In the genomic region with DNA sequence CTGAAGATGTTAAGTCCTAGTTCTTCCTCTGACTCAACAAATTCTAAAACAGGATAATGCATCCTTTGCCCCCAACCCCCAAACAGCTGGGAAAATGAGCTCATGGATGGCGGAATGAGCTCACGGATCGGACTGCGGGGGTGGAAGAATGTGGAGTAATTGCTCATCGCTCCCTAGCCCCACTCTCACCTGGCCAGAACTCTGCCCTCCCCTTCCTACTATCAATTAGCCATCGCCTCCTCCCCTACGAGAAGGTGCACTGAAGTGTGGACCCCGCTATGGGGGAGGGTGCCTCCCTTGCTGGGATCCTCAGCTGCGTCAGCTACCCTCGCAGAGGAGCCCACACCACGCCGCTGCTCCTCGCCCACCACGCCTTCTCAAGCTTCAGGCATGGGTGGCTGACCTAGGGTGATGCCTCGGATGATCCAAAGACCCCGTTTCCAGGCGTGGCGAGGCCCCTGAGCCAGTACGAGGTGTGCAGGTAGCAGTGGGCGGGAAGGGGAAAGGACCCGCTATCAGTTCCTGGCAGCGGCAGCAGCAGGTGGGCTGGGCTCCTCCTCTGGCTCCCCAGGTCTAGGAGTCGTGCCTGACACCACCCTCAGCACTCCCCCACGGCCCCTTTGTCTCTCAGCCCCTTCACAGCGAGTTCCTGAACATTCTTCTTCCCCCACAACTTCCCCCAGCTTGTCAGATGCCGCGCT, we compare ENCODE assay signal across 8 cellular contexts.
DNase-seq lines count a peak whose midpoint lies in the region; ATAC-seq lines count a peak whose summit lies in the region.

No MANE protein-coding gene starts in this region.

- intact Hi-C loops in activated T-helper 2 cell treated with anti-CD3 and anti-CD28 coated beads, Interferon-gamma antibody, Interleukin-2, Interleukin-4, amounts not matched to agents 10 μg/mL and 5 μg/mL and 100 μg/mL, durations not matched to agents 14 hours and 24 hours and 36 hours (cut with micrococcal nuclease): no loop called here

- H3K4me3 Mint-ChIP-seq in T-helper 2 cell treated with Interferon-gamma antibody and Interleukin-4, amounts not matched to agents 5 μg/mL and 100 μg/mL, for 36 hours: peak overlapping the region; percentile 75
- H3K4me3 Mint-ChIP-seq in activated T-helper 2 cell treated with anti-CD3 and anti-CD28 coated beads, Interferon-gamma antibody, Interleukin-2, Interleukin-4, amounts not matched to agents 10 μg/mL and 5 μg/mL and 100 μg/mL, durations not matched to agents 14 hours and 24 hours and 36 hours (ENCODE audit: low read depth): peak overlapping the region; percentile 63
- H3K4me3 Mint-ChIP-seq in stimulated activated memory B cell treated with anti-CD40 and anti-IgM and Interleukin-4, amounts not matched to agents 10 μg/mL and 1 μg/mL and 100 μg/mL, for 72 hours: peak overlapping the region; percentile 66

- peak overlapping the region; percentile 49 for H3K27ac Mint-ChIP-seq in T-helper 2 cell treated with Interferon-gamma antibody and Interleukin-4, amounts not matched to agents 5 μg/mL and 100 μg/mL, for 36 hours
- H3K27ac Mint-ChIP-seq in activated T-helper 2 cell treated with anti-CD3 and anti-CD28 coated beads, Interferon-gamma antibody, Interleukin-2, Interleukin-4, amounts not matched to agents 10 μg/mL and 5 μg/mL and 100 μg/mL, durations not matched to agents 14 hours and 24 hours and 36 hours: peak overlapping the region; percentile 42
- peak overlapping the region; percentile 75 for H3K27ac Mint-ChIP-seq in stimulated activated memory B cell treated with anti-CD40 and anti-IgM and Interleukin-4, amounts not matched to agents 10 μg/mL and 1 μg/mL and 100 μg/mL, for 72 hours

- peak overlapping the region; percentile 90 for H3K4me3 ChIP-seq in iPS-18a (ENCODE audit: low read length)

- no peak for DNase-seq in T-helper 2 cell treated with Interferon-gamma antibody and Interleukin-4, amounts not matched to agents 5 μg/mL and 100 μg/mL, for 36 hours (ENCODE audit: low spot score)
- no peak for DNase-seq in T-helper 2 cell
- DNase-seq in activated T-helper 2 cell treated with anti-CD3 and anti-CD28 coated beads, Interferon-gamma antibody, Interleukin-2, Interleukin-4, amounts not matched to agents 10 μg/mL and 5 μg/mL and 100 μg/mL, durations not matched to agents 14 hours and 24 hours and 36 hours (ENCODE audit: low spot score): no peak

- ATAC-seq in stimulated activated memory B cell treated with anti-CD40 and anti-IgM and Interleukin-4, amounts not matched to agents 10 μg/mL and 1 μg/mL and 100 μg/mL, for 72 hours: peak; percentile 5
- ATAC-seq in HG02763 (IDR thresholded peaks at IDR 0.05; ENCODE audit: unreplicated experiment) (no peak), GM18520 (IDR thresholded peaks at IDR 0.05; ENCODE audit: unreplicated experiment) (no peak), HG03442 (IDR thresholded peaks at IDR 0.05; ENCODE audit: unreplicated experiment) (no peak)

- H3K4me1 Mint-ChIP-seq in T-helper 2 cell treated with Interferon-gamma antibody and Interleukin-4, amounts not matched to agents 5 μg/mL and 100 μg/mL, for 36 hours (ENCODE audit: low read depth): peaks cover 9% of the 10 kb centered on the region
- peaks cover 19% of the 10 kb centered on the region for H3K4me1 Mint-ChIP-seq in activated T-helper 2 cell treated with anti-CD3 and anti-CD28 coated beads, Interferon-gamma antibody, Interleukin-2, Interleukin-4, amounts not matched to agents 10 μg/mL and 5 μg/mL and 100 μg/mL, durations not matched to agents 14 hours and 24 hours and 36 hours (ENCODE audit: low read depth)
- peaks cover 24% of the 10 kb centered on the region for H3K4me1 Mint-ChIP-seq in stimulated activated memory B cell treated with anti-CD40 and anti-IgM and Interleukin-4, amounts not matched to agents 10 μg/mL and 1 μg/mL and 100 μg/mL, for 72 hours

- no peaks in the 10 kb centered on the region for H3K27me3 Mint-ChIP-seq in T-helper 2 cell treated with Interferon-gamma antibody and Interleukin-4, amounts not matched to agents 5 μg/mL and 100 μg/mL, for 36 hours (ENCODE audit: low read depth)
- H3K27me3 Mint-ChIP-seq in activated T-helper 2 cell treated with anti-CD3 and anti-CD28 coated beads, Interferon-gamma antibody, Interleukin-2, Interleukin-4, amounts not matched to agents 10 μg/mL and 5 μg/mL and 100 μg/mL, durations not matched to agents 14 hours and 24 hours and 36 hours (ENCODE audit: low read depth): no peaks in the 10 kb centered on the region
- no peaks in the 10 kb centered on the region for H3K27me3 Mint-ChIP-seq in stimulated activated memory B cell treated with anti-CD40 and anti-IgM and Interleukin-4, amounts not matched to agents 10 μg/mL and 1 μg/mL and 100 μg/mL, for 72 hours

- peaks cover 29% of the 10 kb centered on the region for H3K36me3 ChIP-seq in iPS-18a (ENCODE audit: control insufficient read depth, low read depth, low read length)

- H3K4me1 ChIP-seq in iPS-18a (ENCODE audit: control insufficient read depth, low read depth, low read length): peaks cover 20% of the 10 kb centered on the region

- H3K9me3 ChIP-seq in iPS-18a (ENCODE audit: control insufficient read depth, low read depth, low read length): no peaks in the 10 kb centered on the region

- H3K9ac ChIP-seq in iPS-18a (ENCODE audit: low read length): peak overlapping the region; percentile 73

- peaks cover 28% of the 10 kb centered on the region for H3K36me3 Mint-ChIP-seq in T-helper 2 cell treated with Interferon-gamma antibody and Interleukin-4, amounts not matched to agents 5 μg/mL and 100 μg/mL, for 36 hours (ENCODE audit: low read depth)
- peaks cover 78% of the 10 kb centered on the region for H3K36me3 Mint-ChIP-seq in activated T-helper 2 cell treated with anti-CD3 and anti-CD28 coated beads, Interferon-gamma antibody, Interleukin-2, Interleukin-4, amounts not matched to agents 10 μg/mL and 5 μg/mL and 100 μg/mL, durations not matched to agents 14 hours and 24 hours and 36 hours (ENCODE audit: low read depth)
- H3K36me3 Mint-ChIP-seq in stimulated activated memory B cell treated with anti-CD40 and anti-IgM and Interleukin-4, amounts not matched to agents 10 μg/mL and 1 μg/mL and 100 μg/mL, for 72 hours: peaks cover 52% of the 10 kb centered on the region

- no peaks in the 10 kb centered on the region for H3K9me3 Mint-ChIP-seq in T-helper 2 cell treated with Interferon-gamma antibody and Interleukin-4, amounts not matched to agents 5 μg/mL and 100 μg/mL, for 36 hours
- H3K9me3 Mint-ChIP-seq in activated T-helper 2 cell treated with anti-CD3 and anti-CD28 coated beads, Interferon-gamma antibody, Interleukin-2, Interleukin-4, amounts not matched to agents 10 μg/mL and 5 μg/mL and 100 μg/mL, durations not matched to agents 14 hours and 24 hours and 36 hours: no peaks in the 10 kb centered on the region
- H3K9me3 Mint-ChIP-seq in stimulated activated memory B cell treated with anti-CD40 and anti-IgM and Interleukin-4, amounts not matched to agents 10 μg/mL and 1 μg/mL and 100 μg/mL, for 72 hours: no peaks in the 10 kb centered on the region

- H3K27ac ChIP-seq in iPS-18a (ENCODE audit: low read length): peak overlapping the region; percentile 67

- no peaks in the 10 kb centered on the region for H3K27me3 ChIP-seq in iPS-18a (ENCODE audit: control insufficient read depth, insufficient read depth, low read length)
